Comparison of ENCODE assay signal across 8 cellular contexts in the genomic region with DNA sequence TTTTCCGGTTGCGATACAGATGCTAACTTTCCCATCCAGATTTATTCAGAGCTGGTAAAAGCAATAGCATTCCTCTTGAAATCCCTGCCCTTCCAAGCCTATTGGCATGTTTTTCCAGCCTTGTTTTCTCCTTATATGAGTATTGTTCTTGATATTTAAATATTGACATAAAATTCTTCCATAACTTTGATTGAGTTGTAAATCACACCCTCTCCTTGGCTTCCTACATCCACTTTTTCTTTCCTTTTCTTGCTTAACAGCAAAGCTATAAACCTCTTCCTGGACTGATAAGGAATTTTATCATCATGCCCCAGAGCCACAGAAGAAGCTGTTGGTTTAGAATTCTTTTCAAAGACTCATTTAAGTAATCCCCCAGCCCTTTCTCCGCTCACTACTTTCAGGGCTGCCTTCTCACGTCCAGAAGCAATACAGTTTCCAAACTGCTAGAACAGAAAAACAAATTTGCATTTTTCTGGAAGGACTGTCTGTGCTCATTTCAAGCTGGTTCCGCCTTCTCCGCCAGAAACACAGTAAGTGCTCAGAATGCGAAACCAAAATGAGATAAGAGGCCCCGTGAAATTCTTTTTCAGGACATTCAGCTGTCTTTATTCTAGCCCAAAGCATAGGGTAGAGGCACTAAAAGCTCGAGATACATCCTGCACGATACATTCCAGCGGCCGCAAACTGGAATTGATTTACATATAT. TPM values are rescaled to one million over a fixed set of nuclear protein-coding genes. Genes with fewer than 3 reads are reported as not detected.
DNase-seq lines count a peak whose midpoint lies in the region; ATAC-seq and TF ChIP-seq lines count a peak whose summit lies in the region.

No MANE protein-coding gene starts in this region.

- TF ChIP-seq CTCF in RWPE2 (IDR thresholded peaks at IDR 0.05; ENCODE audit: poor library complexity, severe bottlenecking) (no peak), fibroblast of villous mesenchyme (IDR thresholded peaks at IDR 0.05; ENCODE audit: insufficient read depth, low read depth, low read length) (no peak)

- DNase-seq in RWPE2 (ENCODE audit: low spot score) (no peak), fibroblast of villous mesenchyme (ENCODE audit: low read depth) (peak; percentile 61), ureter (ENCODE audit: low spot score) (no peak), HK-2 (ENCODE audit: unreplicated experiment) (no peak), SKM-1 (lab: John Stamatoyannopoulos, UW; ENCODE audit: unreplicated experiment) (no peak)

- peak overlapping the region; percentile 38 for H3K9ac ChIP-seq in rectal smooth muscle tissue (ENCODE audit: low read length)

- H3K4me3 ChIP-seq in RWPE2 (ENCODE audit: severe bottlenecking): peak overlapping the region; percentile 87
- H3K4me3 ChIP-seq in fibroblast of villous mesenchyme (ENCODE audit: low read depth, low read length): peak overlapping the region; percentile 71
- H3K4me3 ChIP-seq in rectal smooth muscle tissue (ENCODE audit: low read length): peak overlapping the region; percentile 78

- H3K27me3 ChIP-seq in RWPE2 (ENCODE audit: insufficient read depth, poor library complexity, severe bottlenecking): no peaks in the 10 kb centered on the region
- H3K27me3 ChIP-seq in rectal smooth muscle tissue (ENCODE audit: control insufficient read depth, insufficient read depth, low read length): no peaks in the 10 kb centered on the region

- no peaks in the 10 kb centered on the region for H3K36me3 ChIP-seq in RWPE2 (ENCODE audit: low read depth)
- H3K36me3 ChIP-seq in rectal smooth muscle tissue (ENCODE audit: control insufficient read depth, insufficient read depth, low read length): no peaks in the 10 kb centered on the region

- H3K4me1 ChIP-seq in RWPE2 (ENCODE audit: insufficient read depth, poor library complexity, severe bottlenecking): peaks cover 30% of the 10 kb centered on the region
- no peaks in the 10 kb centered on the region for H3K4me1 ChIP-seq in rectal smooth muscle tissue (ENCODE audit: control insufficient read depth, insufficient read depth, low read length)

- H3K9me3 ChIP-seq in RWPE2 (ENCODE audit: severe bottlenecking): no peaks in the 10 kb centered on the region

- ATAC-seq in GM19035 (IDR thresholded peaks at IDR 0.05; ENCODE audit: unreplicated experiment): peak; percentile 55
- ATAC-seq in RWPE2 (ENCODE audit: low read depth): no peak
- ATAC-seq in HG02678 (IDR thresholded peaks at IDR 0.05; ENCODE audit: unreplicated experiment): no peak

- H3K27ac ChIP-seq in RWPE2 (ENCODE audit: poor library complexity, severe bottlenecking): peak overlapping the region; percentile 83
- peak overlapping the region; percentile 76 for H3K27ac ChIP-seq in rectal smooth muscle tissue (ENCODE audit: low read depth, low read length)

RNA-seq across cellular contexts. Expression of a gene that starts 0.9 kb away (rescaled TPM):
- total RNA-seq in fibroblast of villous mesenchyme (7.4 and 16.4 TPM in 2 replicates), ureter (31.8 TPM)
